ENCODE assay signal across 1 cellular context in genomic region chr1:19251305-19252196, GRCh38.
A peak's percentile ranks its signal among the peaks of the same experiment; 100 is the strongest.
TF ChIP-seq lines count a peak whose summit lies in the region.

Gene EMC1, minus strand, starts transcription at chr1:19251524. Its CDS starts 15 bp downstream, at chr1:19251509.
Gene MRTO4, plus strand, starts transcription at chr1:19251805. Its CDS starts 31 bp downstream, at chr1:19251836.

TF ChIP-seq in HepG2, 621 proteins besides CTCF, POLR2A, EP300 and RAD21 (continued from another document and continues in another):
- TF ChIP-seq, protein P1, sequence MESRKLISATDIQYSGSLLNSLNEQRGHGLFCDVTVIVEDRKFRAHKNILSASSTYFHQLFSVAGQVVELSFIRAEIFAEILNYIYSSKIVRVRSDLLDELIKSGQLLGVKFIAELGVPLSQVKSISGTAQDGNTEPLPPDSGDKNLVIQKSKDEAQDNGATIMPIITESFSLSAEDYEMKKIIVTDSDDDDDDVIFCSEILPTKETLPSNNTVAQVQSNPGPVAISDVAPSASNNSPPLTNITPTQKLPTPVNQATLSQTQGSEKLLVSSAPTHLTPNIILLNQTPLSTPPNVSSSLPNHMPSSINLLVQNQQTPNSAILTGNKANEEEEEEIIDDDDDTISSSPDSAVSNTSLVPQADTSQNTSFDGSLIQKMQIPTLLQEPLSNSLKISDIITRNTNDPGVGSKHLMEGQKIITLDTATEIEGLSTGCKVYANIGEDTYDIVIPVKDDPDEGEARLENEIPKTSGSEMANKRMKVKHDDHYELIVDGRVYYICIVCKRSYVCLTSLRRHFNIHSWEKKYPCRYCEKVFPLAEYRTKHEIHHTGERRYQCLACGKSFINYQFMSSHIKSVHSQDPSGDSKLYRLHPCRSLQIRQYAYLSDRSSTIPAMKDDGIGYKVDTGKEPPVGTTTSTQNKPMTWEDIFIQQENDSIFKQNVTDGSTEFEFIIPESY (CRISPR knock-in tag; IDR thresholded peaks at IDR 0.05), result no peak
- TF ChIP-seq PHF20 (CRISPR knock-in tag; IDR thresholded peaks at IDR 0.05) (peak; percentile 96), ZNF446 (CRISPR knock-in tag; IDR thresholded peaks at IDR 0.05) (peak; percentile 95; the same call in 1 of the 2 replicates), YEATS4 (CRISPR knock-in tag; IDR thresholded peaks at IDR 0.05; ENCODE audit: borderline replicate concordance) (peak; percentile 95), RXRA (CRISPR knock-in tag; IDR thresholded peaks at IDR 0.05) (peak; percentile 54; the same call in 1 of the 2 replicates), ZNF746 (CRISPR knock-in tag; IDR thresholded peaks at IDR 0.05) (0 out of 2 replicates have a peak, but pooled peaks have one; percentile 22), ZFY (CRISPR knock-in tag; IDR thresholded peaks at IDR 0.05) (peak; percentile 73), FOXK2 (IDR thresholded peaks at IDR 0.05) (no peak), ZNF747 (CRISPR knock-in tag; IDR thresholded peaks at IDR 0.05; ENCODE audit: borderline replicate concordance) (0 out of 2 replicates have a peak, but pooled peaks have one; percentile 40), PAXIP1 (CRISPR knock-in tag; conservative IDR thresholded peaks at IDR 0.05) (peak; percentile 18; the same call in 1 of the 2 replicates), SMARCC2 (IDR thresholded peaks at IDR 0.05) (no peak), GATAD2A (CRISPR knock-in tag; IDR thresholded peaks at IDR 0.05) (peak; percentile 63), PCBP1 (IDR thresholded peaks at IDR 0.05; ENCODE audit: borderline replicate concordance, low read depth, low read length) (0 out of 2 replicates have a peak, but pooled peaks have one; percentile 84), SYNCRIP (IDR thresholded peaks at IDR 0.05; ENCODE audit: insufficient read depth, low read depth, low read length) (no peak), ZSCAN5A (CRISPR knock-in tag; IDR thresholded peaks at IDR 0.05; ENCODE audit: borderline replicate concordance) (no peak), BRD4 (CRISPR knock-in tag; IDR thresholded peaks at IDR 0.05) (0 out of 2 replicates have a peak, but pooled peaks have one; percentile 65), ZNF570 (CRISPR knock-in tag; IDR thresholded peaks at IDR 0.05; ENCODE audit: borderline replicate concordance) (no peak), PAWR (CRISPR knock-in tag; IDR thresholded peaks at IDR 0.05; ENCODE audit: borderline replicate concordance) (no peak), REXO4 (CRISPR knock-in tag; IDR thresholded peaks at IDR 0.05; ENCODE audit: borderline replicate concordance) (no peak), U2AF1 (optimal IDR thresholded peaks at IDR 0.05; ENCODE audit: low read depth, low read length) (no peak), MEF2D (CRISPR knock-in tag; IDR thresholded peaks at IDR 0.05) (peak; percentile 72; the same call in 1 of the 2 replicates), PBX2 (CRISPR knock-in tag; IDR thresholded peaks at IDR 0.05) (no peak), STAT5B (CRISPR knock-in tag; IDR thresholded peaks at IDR 0.05) (no peak; the same call in none of the 2 replicates), PTBP1 (IDR thresholded peaks at IDR 0.05; ENCODE audit: low read depth, low read length, poor library complexity, severe bottlenecking) (no peak), ELF4 (CRISPR knock-in tag; IDR thresholded peaks at IDR 0.05; ENCODE audit: borderline replicate concordance) (peak; percentile 73; the same call in 1 of the 2 replicates), ZNF256 (CRISPR knock-in tag; conservative IDR thresholded peaks at IDR 0.05) (no peak), ZNF569 (CRISPR knock-in tag; IDR thresholded peaks at IDR 0.05; ENCODE audit: borderline replicate concordance) (no peak), KMT2B (CRISPR knock-in tag; IDR thresholded peaks at IDR 0.05) (peak; percentile 93), ZNF235 (CRISPR knock-in tag; IDR thresholded peaks at IDR 0.05; ENCODE audit: borderline replicate concordance) (peak; percentile 94; the same call in 1 of the 2 replicates), ZZZ3 (CRISPR knock-in tag; IDR thresholded peaks at IDR 0.05; ENCODE audit: borderline replicate concordance) (peak; percentile 91; the same call in 1 of the 2 replicates), HDAC6 (IDR thresholded peaks at IDR 0.05; ENCODE audit: low read depth, low read length) (no peak), NCOA5 (CRISPR knock-in tag; IDR thresholded peaks at IDR 0.05) (no peak), HES4 (CRISPR knock-in tag; IDR thresholded peaks at IDR 0.05; ENCODE audit: borderline replicate concordance) (peak; percentile 80; the same call in 1 of the 2 replicates), ZFP90 (CRISPR knock-in tag; IDR thresholded peaks at IDR 0.05; ENCODE audit: borderline replicate concordance) (peak; percentile 56; the same call in 1 of the 2 replicates), HOXA3 (CRISPR knock-in tag; IDR thresholded peaks at IDR 0.05) (peak; percentile 90), PPARG (CRISPR knock-in tag; conservative IDR thresholded peaks at IDR 0.05) (peak; percentile 54), MAF1 (CRISPR knock-in tag; IDR thresholded peaks at IDR 0.05; ENCODE audit: borderline replicate concordance) (peak; percentile 10; the same call in 1 of the 2 replicates), HIVEP1 (CRISPR knock-in tag; IDR thresholded peaks at IDR 0.05) (peak; percentile 88), MZF1 (CRISPR knock-in tag; IDR thresholded peaks at IDR 0.05; ENCODE audit: borderline replicate concordance) (peak; percentile 39; the same call in 1 of the 2 replicates), IRX3 (CRISPR knock-in tag; IDR thresholded peaks at IDR 0.05; ENCODE audit: borderline replicate concordance, low read depth) (0 out of 2 replicates have a peak, but pooled peaks have one; percentile 27), CHD4 (IDR thresholded peaks at IDR 0.05; ENCODE audit: borderline replicate concordance, low read length) (no peak), ZMYM4 (CRISPR knock-in tag; IDR thresholded peaks at IDR 0.05) (peak; percentile 84), RARA (CRISPR knock-in tag; IDR thresholded peaks at IDR 0.05) (no peak; the same call in 1 of the 2 replicates), GATA4 (IDR thresholded peaks at IDR 0.05; ENCODE audit: borderline replicate concordance, low read depth) (0 out of 2 replicates have a peak, but pooled peaks have one; percentile 57), ZNF768 (CRISPR knock-in tag; IDR thresholded peaks at IDR 0.05) (peak; percentile 50; the same call in 1 of the 2 replicates)
- TF ChIP-seq, protein P2, sequence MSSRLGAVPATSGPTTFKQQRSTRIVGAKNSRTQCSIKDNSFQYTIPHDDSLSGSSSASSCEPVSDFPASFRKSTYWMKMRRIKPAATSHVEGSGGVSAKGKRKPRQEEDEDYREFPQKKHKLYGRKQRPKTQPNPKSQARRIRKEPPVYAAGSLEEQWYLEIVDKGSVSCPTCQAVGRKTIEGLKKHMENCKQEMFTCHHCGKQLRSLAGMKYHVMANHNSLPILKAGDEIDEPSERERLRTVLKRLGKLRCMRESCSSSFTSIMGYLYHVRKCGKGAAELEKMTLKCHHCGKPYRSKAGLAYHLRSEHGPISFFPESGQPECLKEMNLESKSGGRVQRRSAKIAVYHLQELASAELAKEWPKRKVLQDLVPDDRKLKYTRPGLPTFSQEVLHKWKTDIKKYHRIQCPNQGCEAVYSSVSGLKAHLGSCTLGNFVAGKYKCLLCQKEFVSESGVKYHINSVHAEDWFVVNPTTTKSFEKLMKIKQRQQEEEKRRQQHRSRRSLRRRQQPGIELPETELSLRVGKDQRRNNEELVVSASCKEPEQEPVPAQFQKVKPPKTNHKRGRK (CRISPR knock-in tag; IDR thresholded peaks at IDR 0.05), result no peak
- TF ChIP-seq, protein P3, sequence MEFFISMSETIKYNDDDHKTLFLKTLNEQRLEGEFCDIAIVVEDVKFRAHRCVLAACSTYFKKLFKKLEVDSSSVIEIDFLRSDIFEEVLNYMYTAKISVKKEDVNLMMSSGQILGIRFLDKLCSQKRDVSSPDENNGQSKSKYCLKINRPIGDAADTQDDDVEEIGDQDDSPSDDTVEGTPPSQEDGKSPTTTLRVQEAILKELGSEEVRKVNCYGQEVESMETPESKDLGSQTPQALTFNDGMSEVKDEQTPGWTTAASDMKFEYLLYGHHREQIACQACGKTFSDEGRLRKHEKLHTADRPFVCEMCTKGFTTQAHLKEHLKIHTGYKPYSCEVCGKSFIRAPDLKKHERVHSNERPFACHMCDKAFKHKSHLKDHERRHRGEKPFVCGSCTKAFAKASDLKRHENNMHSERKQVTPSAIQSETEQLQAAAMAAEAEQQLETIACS (CRISPR knock-in tag; IDR thresholded peaks at IDR 0.05), result no peak; the same call in 1 of the 2 replicates
- TF ChIP-seq, protein P4, sequence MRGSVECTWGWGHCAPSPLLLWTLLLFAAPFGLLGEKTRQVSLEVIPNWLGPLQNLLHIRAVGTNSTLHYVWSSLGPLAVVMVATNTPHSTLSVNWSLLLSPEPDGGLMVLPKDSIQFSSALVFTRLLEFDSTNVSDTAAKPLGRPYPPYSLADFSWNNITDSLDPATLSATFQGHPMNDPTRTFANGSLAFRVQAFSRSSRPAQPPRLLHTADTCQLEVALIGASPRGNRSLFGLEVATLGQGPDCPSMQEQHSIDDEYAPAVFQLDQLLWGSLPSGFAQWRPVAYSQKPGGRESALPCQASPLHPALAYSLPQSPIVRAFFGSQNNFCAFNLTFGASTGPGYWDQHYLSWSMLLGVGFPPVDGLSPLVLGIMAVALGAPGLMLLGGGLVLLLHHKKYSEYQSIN (CRISPR knock-in tag; IDR thresholded peaks at IDR 0.05; ENCODE audit: borderline replicate concordance), result no peak
- TF ChIP-seq, protein P5, sequence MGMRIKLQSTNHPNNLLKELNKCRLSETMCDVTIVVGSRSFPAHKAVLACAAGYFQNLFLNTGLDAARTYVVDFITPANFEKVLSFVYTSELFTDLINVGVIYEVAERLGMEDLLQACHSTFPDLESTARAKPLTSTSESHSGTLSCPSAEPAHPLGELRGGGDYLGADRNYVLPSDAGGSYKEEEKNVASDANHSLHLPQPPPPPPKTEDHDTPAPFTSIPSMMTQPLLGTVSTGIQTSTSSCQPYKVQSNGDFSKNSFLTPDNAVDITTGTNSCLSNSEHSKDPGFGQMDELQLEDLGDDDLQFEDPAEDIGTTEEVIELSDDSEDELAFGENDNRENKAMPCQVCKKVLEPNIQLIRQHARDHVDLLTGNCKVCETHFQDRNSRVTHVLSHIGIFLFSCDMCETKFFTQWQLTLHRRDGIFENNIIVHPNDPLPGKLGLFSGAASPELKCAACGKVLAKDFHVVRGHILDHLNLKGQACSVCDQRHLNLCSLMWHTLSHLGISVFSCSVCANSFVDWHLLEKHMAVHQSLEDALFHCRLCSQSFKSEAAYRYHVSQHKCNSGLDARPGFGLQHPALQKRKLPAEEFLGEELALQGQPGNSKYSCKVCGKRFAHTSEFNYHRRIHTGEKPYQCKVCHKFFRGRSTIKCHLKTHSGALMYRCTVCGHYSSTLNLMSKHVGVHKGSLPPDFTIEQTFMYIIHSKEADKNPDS (CRISPR knock-in tag; IDR thresholded peaks at IDR 0.05), result peak; percentile 64; the same call in 1 of the 2 replicates
- TF ChIP-seq, protein P6, sequence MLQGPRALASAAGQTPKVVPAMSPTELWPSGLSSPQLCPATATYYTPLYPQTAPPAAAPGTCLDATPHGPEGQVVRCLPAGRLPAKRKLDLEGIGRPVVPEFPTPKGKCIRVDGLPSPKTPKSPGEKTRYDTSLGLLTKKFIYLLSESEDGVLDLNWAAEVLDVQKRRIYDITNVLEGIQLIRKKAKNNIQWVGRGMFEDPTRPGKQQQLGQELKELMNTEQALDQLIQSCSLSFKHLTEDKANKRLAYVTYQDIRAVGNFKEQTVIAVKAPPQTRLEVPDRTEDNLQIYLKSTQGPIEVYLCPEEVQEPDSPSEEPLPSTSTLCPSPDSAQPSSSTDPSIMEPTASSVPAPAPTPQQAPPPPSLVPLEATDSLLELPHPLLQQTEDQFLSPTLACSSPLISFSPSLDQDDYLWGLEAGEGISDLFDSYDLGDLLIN (CRISPR knock-in tag; IDR thresholded peaks at IDR 0.05; ENCODE audit: borderline replicate concordance), result peak; percentile 78; the same call in 1 of the 2 replicates
